In genomic region chr5:102216559-102217157, GRCh38 we compare ENCODE assay signal across 13 cellular contexts.
"Had no signal": no experiment of that assay in that cellular context is flagged by ENCODE, and none has a peak within 500 bp of the region (broad histone marks: within the 10 kb centered on the region; RNA-seq: fewer than 3 reads in every experiment).

No MANE protein-coding gene starts in this region.

- H3K27ac ChIP-seq: thyroid gland, WERI-Rb-1 had no signal

- H3K4me3 Mint-ChIP-seq: activated CD4-positive, alpha-beta memory T cell treated with anti-CD3 and anti-CD28 coated beads for 36 hours; activated CD4-positive, alpha-beta T cell treated with anti-CD3 and anti-CD28 coated beads for 36 hours; activated T-cell treated with anti-CD3 and anti-CD28 coated beads, Interleukin-2, amount 50 U/mL, for 24 hours; effector memory CD8-positive, alpha-beta T cell; nephron; stimulated activated memory B cell treated with anti-CD40 and anti-IgM and Interleukin-4, amounts not matched to agents 10 μg/mL and 1 μg/mL and 100 μg/mL, for 72 hours had no signal

- H3K9me3 ChIP-seq: thyroid gland had no signal

- DNase-seq: activated CD4-positive, alpha-beta memory T cell treated with anti-CD3 and anti-CD28 coated beads for 36 hours; activated CD4-positive, alpha-beta T cell treated with anti-CD3 and anti-CD28 coated beads for 36 hours; activated naive CD4-positive, alpha-beta T cell treated with anti-CD3 and anti-CD28 coated beads, Interleukin-2, amount 50 U/mL, for 16 hours; activated T-cell treated with anti-CD3 and anti-CD28 coated beads, Interleukin-2, amount 50 U/mL, for 24 hours; dermis blood vessel endothelial cell; effector memory CD8-positive, alpha-beta T cell; foreskin melanocyte; nucleus accumbens; stimulated activated CD4-positive, alpha-beta T cell treated with anti-CD3 and anti-CD28 coated beads, Interleukin-2, amount 100 ng/mL, for 48 hours; thyroid gland; WERI-Rb-1 had no signal

- H3K4me1 ChIP-seq: thyroid gland had no signal

- H3K27me3 Mint-ChIP-seq: stimulated activated memory B cell treated with anti-CD40 and anti-IgM and Interleukin-4, amounts not matched to agents 10 μg/mL and 1 μg/mL and 100 μg/mL, for 72 hours had no signal

- ATAC-seq: activated CD4-positive, alpha-beta T cell treated with anti-CD3 and anti-CD28 coated beads for 36 hours; effector memory CD8-positive, alpha-beta T cell; stimulated activated memory B cell treated with anti-CD40 and anti-IgM and Interleukin-4, amounts not matched to agents 10 μg/mL and 1 μg/mL and 100 μg/mL, for 72 hours had no signal

- H3K36me3 Mint-ChIP-seq: activated CD4-positive, alpha-beta memory T cell treated with anti-CD3 and anti-CD28 coated beads for 36 hours; stimulated activated memory B cell treated with anti-CD40 and anti-IgM and Interleukin-4, amounts not matched to agents 10 μg/mL and 1 μg/mL and 100 μg/mL, for 72 hours had no signal

- H3K9me3 Mint-ChIP-seq: activated CD4-positive, alpha-beta memory T cell treated with anti-CD3 and anti-CD28 coated beads for 36 hours; activated T-cell treated with anti-CD3 and anti-CD28 coated beads, Interleukin-2, amount 50 U/mL, for 24 hours; effector memory CD8-positive, alpha-beta T cell had no signal

- H3K27me3 ChIP-seq: thyroid gland had no signal

- H3K4me1 Mint-ChIP-seq: activated CD4-positive, alpha-beta T cell treated with anti-CD3 and anti-CD28 coated beads for 36 hours; nephron; stimulated activated memory B cell treated with anti-CD40 and anti-IgM and Interleukin-4, amounts not matched to agents 10 μg/mL and 1 μg/mL and 100 μg/mL, for 72 hours had no signal

- H3K36me3 ChIP-seq: thyroid gland, WERI-Rb-1 had no signal

- H3K4me3 ChIP-seq: thyroid gland had no signal

- H3K27ac Mint-ChIP-seq: activated CD4-positive, alpha-beta memory T cell treated with anti-CD3 and anti-CD28 coated beads for 36 hours; activated CD4-positive, alpha-beta T cell treated with anti-CD3 and anti-CD28 coated beads for 36 hours; activated T-cell treated with anti-CD3 and anti-CD28 coated beads, Interleukin-2, amount 50 U/mL, for 24 hours; effector memory CD8-positive, alpha-beta T cell; nephron; stimulated activated memory B cell treated with anti-CD40 and anti-IgM and Interleukin-4, amounts not matched to agents 10 μg/mL and 1 μg/mL and 100 μg/mL, for 72 hours had no signal
